1 cellular context compared by ENCODE assay signal in genomic region chr4:102827674-102828496, GRCh38.
TF ChIP-seq lines count a peak whose summit lies in the region.

No MANE protein-coding gene starts in this region.

TF ChIP-seq in K562, 482 proteins besides CTCF, POLR2A, EP300 and RAD21 (continued from another document and continues in another):
- TF ChIP-seq RERE (CRISPR knock-in tag; IDR thresholded peaks at IDR 0.05; ENCODE audit: borderline replicate concordance): 0 out of 2 replicates have a peak, but pooled peaks have one; percentile 29
- peak; percentile 95 for TF ChIP-seq GABPA (tag; conservative IDR thresholded peaks at IDR 0.05; ENCODE audit: low read depth)
- TF ChIP-seq PHB (CRISPR knock-in tag; IDR thresholded peaks at IDR 0.05): no peak
- TF ChIP-seq ATF7 (IDR thresholded peaks at IDR 0.05): peak; percentile 59
- no peak for TF ChIP-seq ZNF551 (CRISPR knock-in tag; IDR thresholded peaks at IDR 0.05)
- TF ChIP-seq CREB3L1 (IDR thresholded peaks at IDR 0.05; ENCODE audit: borderline replicate concordance, low read depth): peak; percentile 92
- TF ChIP-seq ZNF57 (CRISPR knock-in tag; IDR thresholded peaks at IDR 0.05): no peak
- no peak for TF ChIP-seq ZNF224 (CRISPR knock-in tag; IDR thresholded peaks at IDR 0.05)
- TF ChIP-seq SRSF3 (IDR thresholded peaks at IDR 0.05; ENCODE audit: insufficient read depth, low read length): no peak
- peak; percentile 37; the same call in 1 of the 2 replicates for TF ChIP-seq ZKSCAN1 (IDR thresholded peaks at IDR 0.05; ENCODE audit: low read depth, low read length)
- 0 out of 2 replicates have a peak, but pooled peaks have one; percentile 15 for TF ChIP-seq BACH1 (tag; IDR thresholded peaks at IDR 0.05)
- TF ChIP-seq RCOR1 (IDR thresholded peaks at IDR 0.05; ENCODE audit: borderline replicate concordance in 1 of 2, low read depth in 2 of 2, low read length in 2 of 2): peak in 1 of 2 experiments; percentile 57; a peak in 2 of 4 replicates
- TF ChIP-seq ZNF445 (CRISPR knock-in tag; IDR thresholded peaks at IDR 0.05; ENCODE audit: low read depth): no peak
- TF ChIP-seq PRPF4 (IDR thresholded peaks at IDR 0.05; ENCODE audit: insufficient read depth, low read depth, low read length, poor library complexity, severe bottlenecking): no peak
- TF ChIP-seq NEUROD1 (IDR thresholded peaks at IDR 0.05; ENCODE audit: borderline replicate concordance, low read depth, low read length, partially characterized antibody): no peak
- TF ChIP-seq, protein P1, sequence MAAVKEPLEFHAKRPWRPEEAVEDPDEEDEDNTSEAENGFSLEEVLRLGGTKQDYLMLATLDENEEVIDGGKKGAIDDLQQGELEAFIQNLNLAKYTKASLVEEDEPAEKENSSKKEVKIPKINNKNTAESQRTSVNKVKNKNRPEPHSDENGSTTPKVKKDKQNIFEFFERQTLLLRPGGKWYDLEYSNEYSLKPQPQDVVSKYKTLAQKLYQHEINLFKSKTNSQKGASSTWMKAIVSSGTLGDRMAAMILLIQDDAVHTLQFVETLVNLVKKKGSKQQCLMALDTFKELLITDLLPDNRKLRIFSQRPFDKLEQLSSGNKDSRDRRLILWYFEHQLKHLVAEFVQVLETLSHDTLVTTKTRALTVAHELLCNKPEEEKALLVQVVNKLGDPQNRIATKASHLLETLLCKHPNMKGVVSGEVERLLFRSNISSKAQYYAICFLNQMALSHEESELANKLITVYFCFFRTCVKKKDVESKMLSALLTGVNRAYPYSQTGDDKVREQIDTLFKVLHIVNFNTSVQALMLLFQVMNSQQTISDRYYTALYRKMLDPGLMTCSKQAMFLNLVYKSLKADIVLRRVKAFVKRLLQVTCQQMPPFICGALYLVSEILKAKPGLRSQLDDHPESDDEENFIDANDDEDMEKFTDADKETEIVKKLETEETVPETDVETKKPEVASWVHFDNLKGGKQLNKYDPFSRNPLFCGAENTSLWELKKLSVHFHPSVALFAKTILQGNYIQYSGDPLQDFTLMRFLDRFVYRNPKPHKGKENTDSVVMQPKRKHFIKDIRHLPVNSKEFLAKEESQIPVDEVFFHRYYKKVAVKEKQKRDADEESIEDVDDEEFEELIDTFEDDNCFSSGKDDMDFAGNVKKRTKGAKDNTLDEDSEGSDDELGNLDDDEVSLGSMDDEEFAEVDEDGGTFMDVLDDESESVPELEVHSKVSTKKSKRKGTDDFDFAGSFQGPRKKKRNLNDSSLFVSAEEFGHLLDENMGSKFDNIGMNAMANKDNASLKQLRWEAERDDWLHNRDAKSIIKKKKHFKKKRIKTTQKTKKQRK (IDR thresholded peaks at IDR 0.05; ENCODE audit: borderline replicate concordance, low read depth, low read length): no peak
- TF ChIP-seq ZNF584 (CRISPR knock-in tag; IDR thresholded peaks at IDR 0.05; ENCODE audit: low read depth): no peak
- no peak for TF ChIP-seq SAFB (IDR thresholded peaks at IDR 0.05; ENCODE audit: borderline replicate concordance, low read depth, low read length)
- TF ChIP-seq, protein P2, sequence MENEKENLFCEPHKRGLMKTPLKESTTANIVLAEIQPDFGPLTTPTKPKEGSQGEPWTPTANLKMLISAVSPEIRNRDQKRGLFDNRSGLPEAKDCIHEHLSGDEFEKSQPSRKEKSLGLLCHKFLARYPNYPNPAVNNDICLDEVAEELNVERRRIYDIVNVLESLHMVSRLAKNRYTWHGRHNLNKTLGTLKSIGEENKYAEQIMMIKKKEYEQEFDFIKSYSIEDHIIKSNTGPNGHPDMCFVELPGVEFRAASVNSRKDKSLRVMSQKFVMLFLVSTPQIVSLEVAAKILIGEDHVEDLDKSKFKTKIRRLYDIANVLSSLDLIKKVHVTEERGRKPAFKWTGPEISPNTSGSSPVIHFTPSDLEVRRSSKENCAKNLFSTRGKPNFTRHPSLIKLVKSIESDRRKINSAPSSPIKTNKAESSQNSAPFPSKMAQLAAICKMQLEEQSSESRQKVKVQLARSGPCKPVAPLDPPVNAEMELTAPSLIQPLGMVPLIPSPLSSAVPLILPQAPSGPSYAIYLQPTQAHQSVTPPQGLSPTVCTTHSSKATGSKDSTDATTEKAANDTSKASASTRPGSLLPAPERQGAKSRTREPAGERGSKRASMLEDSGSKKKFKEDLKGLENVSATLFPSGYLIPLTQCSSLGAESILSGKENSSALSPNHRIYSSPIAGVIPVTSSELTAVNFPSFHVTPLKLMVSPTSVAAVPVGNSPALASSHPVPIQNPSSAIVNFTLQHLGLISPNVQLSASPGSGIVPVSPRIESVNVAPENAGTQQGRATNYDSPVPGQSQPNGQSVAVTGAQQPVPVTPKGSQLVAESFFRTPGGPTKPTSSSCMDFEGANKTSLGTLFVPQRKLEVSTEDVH (IDR thresholded peaks at IDR 0.05; ENCODE audit: low read depth, partially characterized antibody): peak; percentile 65
- TF ChIP-seq, protein P3, sequence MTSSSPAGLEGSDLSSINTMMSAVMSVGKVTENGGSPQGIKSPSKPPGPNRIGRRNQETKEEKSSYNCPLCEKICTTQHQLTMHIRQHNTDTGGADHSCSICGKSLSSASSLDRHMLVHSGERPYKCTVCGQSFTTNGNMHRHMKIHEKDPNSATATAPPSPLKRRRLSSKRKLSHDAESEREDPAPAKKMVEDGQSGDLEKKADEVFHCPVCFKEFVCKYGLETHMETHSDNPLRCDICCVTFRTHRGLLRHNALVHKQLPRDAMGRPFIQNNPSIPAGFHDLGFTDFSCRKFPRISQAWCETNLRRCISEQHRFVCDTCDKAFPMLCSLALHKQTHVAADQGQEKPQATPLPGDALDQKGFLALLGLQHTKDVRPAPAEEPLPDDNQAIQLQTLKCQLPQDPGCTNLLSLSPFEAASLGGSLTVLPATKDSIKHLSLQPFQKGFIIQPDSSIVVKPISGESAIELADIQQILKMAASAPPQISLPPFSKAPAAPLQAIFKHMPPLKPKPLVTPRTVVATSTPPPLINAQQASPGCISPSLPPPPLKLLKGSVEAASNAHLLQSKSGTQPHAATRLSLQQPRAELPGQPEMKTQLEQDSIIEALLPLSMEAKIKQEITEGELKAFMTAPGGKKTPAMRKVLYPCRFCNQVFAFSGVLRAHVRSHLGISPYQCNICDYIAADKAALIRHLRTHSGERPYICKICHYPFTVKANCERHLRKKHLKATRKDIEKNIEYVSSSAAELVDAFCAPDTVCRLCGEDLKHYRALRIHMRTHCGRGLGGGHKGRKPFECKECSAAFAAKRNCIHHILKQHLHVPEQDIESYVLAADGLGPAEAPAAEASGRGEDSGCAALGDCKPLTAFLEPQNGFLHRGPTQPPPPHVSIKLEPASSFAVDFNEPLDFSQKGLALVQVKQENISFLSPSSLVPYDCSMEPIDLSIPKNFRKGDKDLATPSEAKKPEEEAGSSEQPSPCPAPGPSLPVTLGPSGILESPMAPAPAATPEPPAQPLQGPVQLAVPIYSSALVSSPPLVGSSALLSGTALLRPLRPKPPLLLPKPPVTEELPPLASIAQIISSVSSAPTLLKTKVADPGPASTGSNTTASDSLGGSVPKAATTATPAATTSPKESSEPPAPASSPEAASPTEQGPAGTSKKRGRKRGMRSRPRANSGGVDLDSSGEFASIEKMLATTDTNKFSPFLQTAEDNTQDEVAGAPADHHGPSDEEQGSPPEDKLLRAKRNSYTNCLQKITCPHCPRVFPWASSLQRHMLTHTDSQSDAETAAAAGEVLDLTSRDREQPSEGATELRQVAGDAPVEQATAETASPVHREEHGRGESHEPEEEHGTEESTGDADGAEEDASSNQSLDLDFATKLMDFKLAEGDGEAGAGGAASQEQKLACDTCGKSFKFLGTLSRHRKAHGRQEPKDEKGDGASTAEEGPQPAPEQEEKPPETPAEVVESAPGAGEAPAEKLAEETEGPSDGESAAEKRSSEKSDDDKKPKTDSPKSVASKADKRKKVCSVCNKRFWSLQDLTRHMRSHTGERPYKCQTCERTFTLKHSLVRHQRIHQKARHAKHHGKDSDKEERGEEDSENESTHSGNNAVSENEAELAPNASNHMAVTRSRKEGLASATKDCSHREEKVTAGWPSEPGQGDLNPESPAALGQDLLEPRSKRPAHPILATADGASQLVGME (CRISPR knock-in tag; IDR thresholded peaks at IDR 0.05): no peak
- no peak for TF ChIP-seq SREBF2 (CRISPR knock-in tag; IDR thresholded peaks at IDR 0.05)
- peak; percentile 92 for TF ChIP-seq POLR2H (tag; IDR thresholded peaks at IDR 0.05; ENCODE audit: low read depth)
- no peak for TF ChIP-seq HNRNPK (IDR thresholded peaks at IDR 0.05; ENCODE audit: low read depth, low read length, poor library complexity, severe bottlenecking)
- TF ChIP-seq, protein P4, sequence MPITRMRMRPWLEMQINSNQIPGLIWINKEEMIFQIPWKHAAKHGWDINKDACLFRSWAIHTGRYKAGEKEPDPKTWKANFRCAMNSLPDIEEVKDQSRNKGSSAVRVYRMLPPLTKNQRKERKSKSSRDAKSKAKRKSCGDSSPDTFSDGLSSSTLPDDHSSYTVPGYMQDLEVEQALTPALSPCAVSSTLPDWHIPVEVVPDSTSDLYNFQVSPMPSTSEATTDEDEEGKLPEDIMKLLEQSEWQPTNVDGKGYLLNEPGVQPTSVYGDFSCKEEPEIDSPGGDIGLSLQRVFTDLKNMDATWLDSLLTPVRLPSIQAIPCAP (CRISPR knock-in tag; IDR thresholded peaks at IDR 0.05; ENCODE audit: borderline replicate concordance): no peak
- TF ChIP-seq, protein P5, sequence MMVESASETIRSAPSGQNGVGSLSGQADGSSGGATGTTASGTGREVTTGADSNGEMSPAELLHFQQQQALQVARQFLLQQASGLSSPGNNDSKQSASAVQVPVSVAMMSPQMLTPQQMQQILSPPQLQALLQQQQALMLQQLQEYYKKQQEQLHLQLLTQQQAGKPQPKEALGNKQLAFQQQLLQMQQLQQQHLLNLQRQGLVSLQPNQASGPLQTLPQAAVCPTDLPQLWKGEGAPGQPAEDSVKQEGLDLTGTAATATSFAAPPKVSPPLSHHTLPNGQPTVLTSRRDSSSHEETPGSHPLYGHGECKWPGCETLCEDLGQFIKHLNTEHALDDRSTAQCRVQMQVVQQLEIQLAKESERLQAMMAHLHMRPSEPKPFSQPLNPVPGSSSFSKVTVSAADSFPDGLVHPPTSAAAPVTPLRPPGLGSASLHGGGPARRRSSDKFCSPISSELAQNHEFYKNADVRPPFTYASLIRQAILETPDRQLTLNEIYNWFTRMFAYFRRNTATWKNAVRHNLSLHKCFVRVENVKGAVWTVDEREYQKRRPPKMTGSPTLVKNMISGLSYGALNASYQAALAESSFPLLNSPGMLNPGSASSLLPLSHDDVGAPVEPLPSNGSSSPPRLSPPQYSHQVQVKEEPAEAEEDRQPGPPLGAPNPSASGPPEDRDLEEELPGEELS (CRISPR knock-in tag; IDR thresholded peaks at IDR 0.05; ENCODE audit: borderline replicate concordance): peak; percentile 67; the same call in 1 of the 2 replicates
- no peak for TF ChIP-seq EZH2 (IDR thresholded peaks at IDR 0.05; ENCODE audit: borderline replicate concordance, low read depth, low read length)
- TF ChIP-seq ZBTB2 (IDR thresholded peaks at IDR 0.05): peak; percentile 20; the same call in 1 of the 2 replicates
- TF ChIP-seq U2AF1 (optimal IDR thresholded peaks at IDR 0.05; ENCODE audit: low read depth, low read length): no peak
- no peak; the same call in 1 of the 2 replicates for TF ChIP-seq FOSL1 (tag; conservative IDR thresholded peaks at IDR 0.05)
- TF ChIP-seq, protein P6, sequence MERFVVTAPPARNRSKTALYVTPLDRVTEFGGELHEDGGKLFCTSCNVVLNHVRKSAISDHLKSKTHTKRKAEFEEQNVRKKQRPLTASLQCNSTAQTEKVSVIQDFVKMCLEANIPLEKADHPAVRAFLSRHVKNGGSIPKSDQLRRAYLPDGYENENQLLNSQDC (CRISPR knock-in tag; IDR thresholded peaks at IDR 0.05): no peak
- no peak for TF ChIP-seq OTX1 (CRISPR knock-in tag; IDR thresholded peaks at IDR 0.05)
